7 cellular contexts compared by ENCODE assay signal in genomic region chr20:53945478-53945877, GRCh38.
"Had no signal": no experiment of that assay in that cellular context is flagged by ENCODE, and none has a peak within 500 bp of the region (broad histone marks: within the 10 kb centered on the region; RNA-seq: fewer than 3 reads in every experiment).

No MANE protein-coding gene starts in this region.

- FAIRE-seq: K562 had no signal

- H3K27ac ChIP-seq: GM23248 had no signal

- H3K9me3 ChIP-seq: HAP-1 had no signal

- ATAC-seq: HCT116, K562 had no signal

- H3K9ac ChIP-seq: GM23248 had no signal

- H2AFZ ChIP-seq: GM23248 had no signal

- DNase-seq: GM23248, GOT3, H7, IMR-90 had no signal

- H3K36me3 ChIP-seq: HAP-1 had no signal

- H3K4me3 ChIP-seq: GM23248, HAP-1, K562 had no signal
